Comparison of ENCODE assay signal across 1 cellular context in genomic region chr3:53254810-53255359, GRCh38.
TF ChIP-seq lines count a peak whose summit lies in the region.

No MANE protein-coding gene starts in this region.

TF ChIP-seq in H1, 55 proteins besides CTCF, POLR2A, EP300 and RAD21 (continued from another document):
- TF ChIP-seq, protein P1, sequence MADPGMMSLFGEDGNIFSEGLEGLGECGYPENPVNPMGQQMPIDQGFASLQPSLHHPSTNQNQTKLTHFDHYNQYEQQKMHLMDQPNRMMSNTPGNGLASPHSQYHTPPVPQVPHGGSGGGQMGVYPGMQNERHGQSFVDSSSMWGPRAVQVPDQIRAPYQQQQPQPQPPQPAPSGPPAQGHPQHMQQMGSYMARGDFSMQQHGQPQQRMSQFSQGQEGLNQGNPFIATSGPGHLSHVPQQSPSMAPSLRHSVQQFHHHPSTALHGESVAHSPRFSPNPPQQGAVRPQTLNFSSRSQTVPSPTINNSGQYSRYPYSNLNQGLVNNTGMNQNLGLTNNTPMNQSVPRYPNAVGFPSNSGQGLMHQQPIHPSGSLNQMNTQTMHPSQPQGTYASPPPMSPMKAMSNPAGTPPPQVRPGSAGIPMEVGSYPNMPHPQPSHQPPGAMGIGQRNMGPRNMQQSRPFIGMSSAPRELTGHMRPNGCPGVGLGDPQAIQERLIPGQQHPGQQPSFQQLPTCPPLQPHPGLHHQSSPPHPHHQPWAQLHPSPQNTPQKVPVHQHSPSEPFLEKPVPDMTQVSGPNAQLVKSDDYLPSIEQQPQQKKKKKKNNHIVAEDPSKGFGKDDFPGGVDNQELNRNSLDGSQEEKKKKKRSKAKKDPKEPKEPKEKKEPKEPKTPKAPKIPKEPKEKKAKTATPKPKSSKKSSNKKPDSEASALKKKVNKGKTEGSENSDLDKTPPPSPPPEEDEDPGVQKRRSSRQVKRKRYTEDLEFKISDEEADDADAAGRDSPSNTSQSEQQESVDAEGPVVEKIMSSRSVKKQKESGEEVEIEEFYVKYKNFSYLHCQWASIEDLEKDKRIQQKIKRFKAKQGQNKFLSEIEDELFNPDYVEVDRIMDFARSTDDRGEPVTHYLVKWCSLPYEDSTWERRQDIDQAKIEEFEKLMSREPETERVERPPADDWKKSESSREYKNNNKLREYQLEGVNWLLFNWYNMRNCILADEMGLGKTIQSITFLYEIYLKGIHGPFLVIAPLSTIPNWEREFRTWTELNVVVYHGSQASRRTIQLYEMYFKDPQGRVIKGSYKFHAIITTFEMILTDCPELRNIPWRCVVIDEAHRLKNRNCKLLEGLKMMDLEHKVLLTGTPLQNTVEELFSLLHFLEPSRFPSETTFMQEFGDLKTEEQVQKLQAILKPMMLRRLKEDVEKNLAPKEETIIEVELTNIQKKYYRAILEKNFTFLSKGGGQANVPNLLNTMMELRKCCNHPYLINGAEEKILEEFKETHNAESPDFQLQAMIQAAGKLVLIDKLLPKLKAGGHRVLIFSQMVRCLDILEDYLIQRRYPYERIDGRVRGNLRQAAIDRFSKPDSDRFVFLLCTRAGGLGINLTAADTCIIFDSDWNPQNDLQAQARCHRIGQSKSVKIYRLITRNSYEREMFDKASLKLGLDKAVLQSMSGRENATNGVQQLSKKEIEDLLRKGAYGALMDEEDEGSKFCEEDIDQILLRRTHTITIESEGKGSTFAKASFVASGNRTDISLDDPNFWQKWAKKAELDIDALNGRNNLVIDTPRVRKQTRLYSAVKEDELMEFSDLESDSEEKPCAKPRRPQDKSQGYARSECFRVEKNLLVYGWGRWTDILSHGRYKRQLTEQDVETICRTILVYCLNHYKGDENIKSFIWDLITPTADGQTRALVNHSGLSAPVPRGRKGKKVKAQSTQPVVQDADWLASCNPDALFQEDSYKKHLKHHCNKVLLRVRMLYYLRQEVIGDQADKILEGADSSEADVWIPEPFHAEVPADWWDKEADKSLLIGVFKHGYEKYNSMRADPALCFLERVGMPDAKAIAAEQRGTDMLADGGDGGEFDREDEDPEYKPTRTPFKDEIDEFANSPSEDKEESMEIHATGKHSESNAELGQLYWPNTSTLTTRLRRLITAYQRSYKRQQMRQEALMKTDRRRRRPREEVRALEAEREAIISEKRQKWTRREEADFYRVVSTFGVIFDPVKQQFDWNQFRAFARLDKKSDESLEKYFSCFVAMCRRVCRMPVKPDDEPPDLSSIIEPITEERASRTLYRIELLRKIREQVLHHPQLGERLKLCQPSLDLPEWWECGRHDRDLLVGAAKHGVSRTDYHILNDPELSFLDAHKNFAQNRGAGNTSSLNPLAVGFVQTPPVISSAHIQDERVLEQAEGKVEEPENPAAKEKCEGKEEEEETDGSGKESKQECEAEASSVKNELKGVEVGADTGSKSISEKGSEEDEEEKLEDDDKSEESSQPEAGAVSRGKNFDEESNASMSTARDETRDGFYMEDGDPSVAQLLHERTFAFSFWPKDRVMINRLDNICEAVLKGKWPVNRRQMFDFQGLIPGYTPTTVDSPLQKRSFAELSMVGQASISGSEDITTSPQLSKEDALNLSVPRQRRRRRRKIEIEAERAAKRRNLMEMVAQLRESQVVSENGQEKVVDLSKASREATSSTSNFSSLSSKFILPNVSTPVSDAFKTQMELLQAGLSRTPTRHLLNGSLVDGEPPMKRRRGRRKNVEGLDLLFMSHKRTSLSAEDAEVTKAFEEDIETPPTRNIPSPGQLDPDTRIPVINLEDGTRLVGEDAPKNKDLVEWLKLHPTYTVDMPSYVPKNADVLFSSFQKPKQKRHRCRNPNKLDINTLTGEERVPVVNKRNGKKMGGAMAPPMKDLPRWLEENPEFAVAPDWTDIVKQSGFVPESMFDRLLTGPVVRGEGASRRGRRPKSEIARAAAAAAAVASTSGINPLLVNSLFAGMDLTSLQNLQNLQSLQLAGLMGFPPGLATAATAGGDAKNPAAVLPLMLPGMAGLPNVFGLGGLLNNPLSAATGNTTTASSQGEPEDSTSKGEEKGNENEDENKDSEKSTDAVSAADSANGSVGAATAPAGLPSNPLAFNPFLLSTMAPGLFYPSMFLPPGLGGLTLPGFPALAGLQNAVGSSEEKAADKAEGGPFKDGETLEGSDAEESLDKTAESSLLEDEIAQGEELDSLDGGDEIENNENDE (IDR thresholded peaks at IDR 0.05; ENCODE audit: insufficient replicate concordance, low read length), result no peak
- peak; percentile 20; the same call in 1 of the 2 replicates for TF ChIP-seq POLR2AphosphoS5 (IDR thresholded peaks at IDR 0.05; ENCODE audit: low read depth, low read length)
- TF ChIP-seq GABPA (IDR thresholded peaks at IDR 0.05; ENCODE audit: borderline replicate concordance, insufficient read depth, low read length), result peak; percentile 55; the same call in 1 of the 2 replicates
TF ChIP-seq in H1: peak in this region for 7.
